ENCODE assay signal across 22 cellular contexts in genomic region chr1:83846138-83846537, GRCh38.
"Had no signal": no experiment of that assay in that cellular context is flagged by ENCODE, and none has a peak within 500 bp of the region (broad histone marks: within the 10 kb centered on the region; RNA-seq: fewer than 3 reads in every experiment).

No MANE protein-coding gene starts in this region.

- ATAC-seq: gastroesophageal sphincter; heart left ventricle; left colon; lower lobe of right lung; stimulated activated naive B cell treated with anti-CD40 and anti-IgM and Interleukin-4, amounts not matched to agents 10 μg/mL and 1 μg/mL and 100 μg/mL, for 72 hours had no signal

- H3K27me3 ChIP-seq: gastroesophageal sphincter, heart left ventricle, testis, uterus had no signal

- H3K4me1 ChIP-seq: gastroesophageal sphincter, heart left ventricle, lower lobe of right lung, testis, uterus had no signal

- H3K4me3 ChIP-seq: coronary artery, gastroesophageal sphincter, heart left ventricle, lower lobe of right lung, testis, uterus had no signal

- H3K9me3 ChIP-seq: gastroesophageal sphincter, heart left ventricle, lower lobe of right lung, testis, uterus had no signal

- H3K36me3 ChIP-seq: gastroesophageal sphincter, heart left ventricle, lower lobe of right lung, uterus had no signal

- H3K27ac ChIP-seq: coronary artery, gastroesophageal sphincter, heart left ventricle, lower lobe of right lung, testis, uterus had no signal

- DNase-seq: activated CD4-positive, alpha-beta T cell treated with anti-CD3 and anti-CD28 coated beads for 4 hours; activated CD4-positive, alpha-beta T cell treated with anti-CD3 and anti-CD28 coated beads, Interleukin-2, amount 50 U/mL, for 48 hours; activated CD4-positive, CD25-positive, alpha-beta regulatory T cell; activated CD8-positive, alpha-beta memory T cell treated with anti-CD3 and anti-CD28 coated beads, Interleukin-2, amount 50 U/mL, for 48 hours; activated effector memory CD4-positive, alpha-beta T cell treated with Interleukin-2 at 50 U/mL for 16 hours; activated naive CD4-positive, alpha-beta T cell treated with anti-CD3 and anti-CD28 coated beads, Interleukin-2, amount 10 ng/mL, durations not matched to agents 7 days and 5 days; activated T-cell treated with anti-CD3 and anti-CD28 coated beads, Interleukin-2, amount 50 U/mL, for 48 hours; cerebellar nuclear complex; endodermal cell; heart left ventricle; islet precursor cell; left colon; lower lobe of right lung; naive B cell; stimulated activated CD4-positive, alpha-beta T cell treated with anti-CD3 and anti-CD28 coated beads, Interleukin-2, amount 100 ng/mL, for 48 hours; stimulated activated CD8-positive, alpha-beta memory T cell treated with anti-CD3 and anti-CD28 coated beads, Interleukin-4, amount 100 ng/mL, for 48 hours; stimulated activated naive B cell treated with anti-CD40 and anti-IgM and Interleukin-4, amounts not matched to agents 10 μg/mL and 1 μg/mL and 100 μg/mL, for 72 hours; testis; trophoblast cell; uterus had no signal
